22 cellular contexts compared by ENCODE assay signal in genomic region chr18:25189391-25190185, GRCh38.
DNase-seq lines count a peak whose midpoint lies in the region; ATAC-seq and TF ChIP-seq lines count a peak whose summit lies in the region.
"Had no signal": no experiment of that assay in that cellular context is flagged by ENCODE, and none has a peak within 500 bp of the region (broad histone marks: within the 10 kb centered on the region; RNA-seq: fewer than 3 reads in every experiment).

No MANE protein-coding gene starts in this region.

- no peak for TF ChIP-seq CTCF in WTC11 (IDR thresholded peaks at IDR 0.05)
- TF ChIP-seq CTCF in sigmoid colon (IDR thresholded peaks at IDR 0.05): no peak

- TF ChIP-seq POLR2A in sigmoid colon (IDR thresholded peaks at IDR 0.05): no peak

- H3K9me3 Mint-ChIP-seq in WTC11: no peaks in the 10 kb centered on the region
- no peaks in the 10 kb centered on the region for H3K9me3 Mint-ChIP-seq in memory B cell
- H3K9me3 Mint-ChIP-seq in activated T-helper 1 cell treated with anti-CD3 and anti-CD28 coated beads, Interleukin-12 subunit alpha, Interleukin-12 subunit beta, Interleukin-2, Interleukin-4 antibody, amounts not matched to agents 30 ng/mL and 10 ng/mL and 1 ng/mL, durations not matched to agents 14 hours and 24 hours and 36 hours: no peaks in the 10 kb centered on the region
- H3K9me3 Mint-ChIP-seq: GM23338 had no signal

- ATAC-seq in WTC11: no peak
- ATAC-seq in memory B cell (ENCODE audit: low read depth): no peak

- no peaks in the 10 kb centered on the region for H3K4me1 ChIP-seq in sigmoid colon
- H3K4me1 ChIP-seq: HAP-1, Peyer's patch, SJCRH30 had no signal

- CTCF ChIA-PET in WTC11 (lab: Charles Lee): interaction anchor here (1.0 kb wide), 1 partner anchor 463 kb away, joined by 3 read pairs; no protein-coding TSS in a partner anchor

- H3K36me3 Mint-ChIP-seq in WTC11: no peaks in the 10 kb centered on the region
- no peaks in the 10 kb centered on the region for H3K36me3 Mint-ChIP-seq in memory B cell
- no peaks in the 10 kb centered on the region for H3K36me3 Mint-ChIP-seq in activated T-helper 1 cell treated with anti-CD3 and anti-CD28 coated beads, Interleukin-12 subunit alpha, Interleukin-12 subunit beta, Interleukin-2, Interleukin-4 antibody, amounts not matched to agents 30 ng/mL and 10 ng/mL and 1 ng/mL, durations not matched to agents 14 hours and 24 hours and 36 hours (ENCODE audit: low read depth)
- H3K36me3 Mint-ChIP-seq: CD8-positive, alpha-beta memory T cell had no signal

- H3K36me3 ChIP-seq in sigmoid colon: no peaks in the 10 kb centered on the region
- H3K36me3 ChIP-seq: HAP-1, Peyer's patch had no signal

- H3K27me3 Mint-ChIP-seq in WTC11 (ENCODE audit: low read depth): no peaks in the 10 kb centered on the region
- peaks cover 4% of the 10 kb centered on the region for H3K27me3 Mint-ChIP-seq in memory B cell
- H3K27me3 Mint-ChIP-seq in activated T-helper 1 cell treated with anti-CD3 and anti-CD28 coated beads, Interleukin-12 subunit alpha, Interleukin-12 subunit beta, Interleukin-2, Interleukin-4 antibody, amounts not matched to agents 30 ng/mL and 10 ng/mL and 1 ng/mL, durations not matched to agents 14 hours and 24 hours and 36 hours (ENCODE audit: insufficient read depth): peaks cover 2% of the 10 kb centered on the region

- WGBS in sigmoid colon, 2 donors: 86 to 88% methylated on average over 7 of the region's 7 CpGs

- H3K27me3 ChIP-seq in sigmoid colon: no peaks in the 10 kb centered on the region
- H3K27me3 ChIP-seq: Peyer's patch, SJCRH30 had no signal

- H3K9me3 ChIP-seq in sigmoid colon: no peaks in the 10 kb centered on the region
- H3K9me3 ChIP-seq: HAP-1, Peyer's patch, SJCRH30 had no signal

- intact Hi-C loops in activated T-helper 1 cell treated with anti-CD3 and anti-CD28 coated beads, Interleukin-12 subunit alpha, Interleukin-12 subunit beta, Interleukin-2, Interleukin-4 antibody, amounts not matched to agents 30 ng/mL and 10 ng/mL and 1 ng/mL, durations not matched to agents 14 hours and 24 hours and 36 hours (cut with micrococcal nuclease): no loop called here
- intact Hi-C loops in sigmoid colon (cut with DNase I): no loop called here

- H3K4me3 Mint-ChIP-seq in WTC11: no peak overlapping the region
- H3K4me3 Mint-ChIP-seq in memory B cell: no peak overlapping the region
- no peak overlapping the region for H3K4me3 Mint-ChIP-seq in activated T-helper 1 cell treated with anti-CD3 and anti-CD28 coated beads, Interleukin-12 subunit alpha, Interleukin-12 subunit beta, Interleukin-2, Interleukin-4 antibody, amounts not matched to agents 30 ng/mL and 10 ng/mL and 1 ng/mL, durations not matched to agents 14 hours and 24 hours and 36 hours
- H3K4me3 Mint-ChIP-seq: CD8-positive, alpha-beta memory T cell; GM23338 had no signal

- DNase-seq in DMS 273 (lab: John Stamatoyannopoulos, UW; ENCODE audit: unreplicated experiment): peak; percentile 68
- DNase-seq in NCI-H2227 (lab: John Stamatoyannopoulos, UW; ENCODE audit: unreplicated experiment): peak; percentile 16
- no peak for DNase-seq in WTC11 (ENCODE audit: low spot score)
- DNase-seq in memory B cell (ENCODE audit: low spot score in 2 of 2): no peak
- no peak for DNase-seq in activated T-helper 1 cell treated with anti-CD3 and anti-CD28 coated beads, Interleukin-12 subunit alpha, Interleukin-12 subunit beta, Interleukin-2, Interleukin-4 antibody, amounts not matched to agents 30 ng/mL and 10 ng/mL and 1 ng/mL, durations not matched to agents 14 hours and 24 hours and 36 hours (ENCODE audit: low spot score)
- DNase-seq in stimulated activated CD4-positive, alpha-beta T cell treated with anti-CD3 and anti-CD28 coated beads, Interleukin-15, amount 100 ng/mL, for 24 hours: no peak
- DNase-seq in COLO829 (ENCODE audit: low spot score): no peak
- DNase-seq in sigmoid colon: no peak
- DNase-seq: CD8-positive, alpha-beta memory T cell; DND-41; IMR-90; NCI-H1105; NCI-H146; NCI-H2029; NCI-H345; NCI-H526; Peyer's patch; SJCRH30 had no signal

- no peak for TF ChIP-seq EP300 in sigmoid colon (IDR thresholded peaks at IDR 0.05)

- H3K27ac Mint-ChIP-seq in WTC11 (peak overlapping the region; percentile 1; the same call in 1 of the 2 replicates), memory B cell (peak overlapping the region; percentile 49)
- no peak overlapping the region for H3K27ac Mint-ChIP-seq in activated T-helper 1 cell treated with anti-CD3 and anti-CD28 coated beads, Interleukin-12 subunit alpha, Interleukin-12 subunit beta, Interleukin-2, Interleukin-4 antibody, amounts not matched to agents 30 ng/mL and 10 ng/mL and 1 ng/mL, durations not matched to agents 14 hours and 24 hours and 36 hours
- H3K27ac Mint-ChIP-seq: GM23338 had no signal

- no peak overlapping the region for H3K27ac ChIP-seq in sigmoid colon
- H3K27ac ChIP-seq: C4-2B, KMS-11, Peyer's patch, SJCRH30 had no signal

- H3K4me1 Mint-ChIP-seq in WTC11 (peaks cover 21% of the 10 kb centered on the region), memory B cell (no peaks in the 10 kb centered on the region)
- H3K4me1 Mint-ChIP-seq in activated T-helper 1 cell treated with anti-CD3 and anti-CD28 coated beads, Interleukin-12 subunit alpha, Interleukin-12 subunit beta, Interleukin-2, Interleukin-4 antibody, amounts not matched to agents 30 ng/mL and 10 ng/mL and 1 ng/mL, durations not matched to agents 14 hours and 24 hours and 36 hours (ENCODE audit: low read depth): no peaks in the 10 kb centered on the region
- H3K4me1 Mint-ChIP-seq: CD8-positive, alpha-beta memory T cell had no signal

- POLR2A ChIA-PET in WTC11 (lab: Charles Lee): no interaction called here

- H3K4me3 ChIP-seq in sigmoid colon: no peak overlapping the region
- H3K4me3 ChIP-seq: GM23338, HAP-1, Peyer's patch, SJCRH30 had no signal

TF ChIP-seq in WTC11, 78 proteins besides CTCF, POLR2A, EP300 and RAD21:
- TF ChIP-seq IRF2 (CRISPR knock-in tag; IDR thresholded peaks at IDR 0.05; ENCODE audit: borderline replicate concordance, low read depth): no peak
- TF ChIP-seq TEAD1 (CRISPR knock-in tag; IDR thresholded peaks at IDR 0.05): no peak
- no peak for TF ChIP-seq AR (CRISPR knock-in tag; IDR thresholded peaks at IDR 0.05)
- TF ChIP-seq NR3C1 (CRISPR knock-in tag; conservative IDR thresholded peaks at IDR 0.05; ENCODE audit: low read depth): no peak
- no peak for TF ChIP-seq CDX4 (CRISPR knock-in tag; IDR thresholded peaks at IDR 0.05; ENCODE audit: borderline replicate concordance)
- TF ChIP-seq PREB (CRISPR knock-in tag; IDR thresholded peaks at IDR 0.05; ENCODE audit: borderline replicate concordance): no peak
- TF ChIP-seq NR1H2 (CRISPR knock-in tag; IDR thresholded peaks at IDR 0.05): no peak
- no peak for TF ChIP-seq RELA (CRISPR knock-in tag; IDR thresholded peaks at IDR 0.05; ENCODE audit: borderline replicate concordance)

Comparison
In these comparisons a context has a peak if more than half of its experiments do, and no peak if none do; other contexts are left out.
1. DNase-seq: peak in DMS 273 (single experiment) and NCI-H2227 (single experiment); none in WTC11 (single experiment), memory B cell (0 of 2), activated T-helper 1 cell treated with anti-CD3 and anti-CD28 coated beads, Interleukin-12 subunit alpha, Interleukin-12 subunit beta, Interleukin-2, Interleukin-4 antibody, amounts not matched to agents 30 ng/mL and 10 ng/mL and 1 ng/mL, durations not matched to agents 14 hours and 24 hours and 36 hours (single experiment), stimulated activated CD4-positive, alpha-beta T cell treated with anti-CD3 and anti-CD28 coated beads, Interleukin-15, amount 100 ng/mL, for 24 hours (single experiment), COLO829 (single experiment) and sigmoid colon (single experiment).